21 cellular contexts compared by ENCODE assay signal in the genomic region with DNA sequence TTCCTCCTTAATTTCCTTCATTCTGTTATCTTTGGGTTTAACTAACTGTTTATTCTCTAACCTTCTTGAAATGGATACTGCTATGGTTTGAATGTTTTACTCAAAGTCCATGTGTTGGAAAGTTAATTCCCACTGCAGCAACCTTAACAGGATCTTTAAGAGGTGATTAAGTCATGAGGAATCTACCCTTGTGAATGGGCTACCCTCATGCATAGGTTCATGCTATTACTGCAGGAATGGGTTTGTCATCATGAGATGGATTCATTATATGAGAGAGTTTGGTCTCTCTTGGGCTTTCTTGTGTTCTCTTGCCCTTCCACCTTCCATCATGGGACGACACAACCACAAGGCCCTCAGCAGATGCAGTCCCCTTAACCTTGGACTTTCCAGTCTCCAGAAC.
DNase-seq lines count a peak whose midpoint lies in the region; ATAC-seq and TF ChIP-seq lines count a peak whose summit lies in the region.
"Had no signal": no experiment of that assay in that cellular context is flagged by ENCODE, and none has a peak within 500 bp of the region (broad histone marks: within the 10 kb centered on the region; RNA-seq: fewer than 3 reads in every experiment).

No MANE protein-coding gene starts in this region.

- H3K9me3 ChIP-seq in RWPE2 (ENCODE audit: severe bottlenecking) (no peaks in the 10 kb centered on the region), left ventricle myocardium inferior (replicated peaks) (no peaks in the 10 kb centered on the region), MG63 (no peaks in the 10 kb centered on the region)
- H3K9me3 ChIP-seq: SJCRH30, spleen had no signal

- H3K27me3 ChIP-seq in RWPE2 (ENCODE audit: insufficient read depth, poor library complexity, severe bottlenecking) (no peaks in the 10 kb centered on the region), left ventricle myocardium inferior (ENCODE audit: low read depth) (no peaks in the 10 kb centered on the region), MG63 (no peaks in the 10 kb centered on the region)
- H3K27me3 ChIP-seq: cardiac muscle cell, SJCRH30, spleen had no signal

- DNase-seq in HS-5 (ENCODE audit: low read depth), result peak; percentile 42
- DNase-seq in RWPE2 (ENCODE audit: low spot score), result no peak
- no peak for DNase-seq in epithelial cell of prostate (ENCODE audit: low read depth, low spot score)
- peak; percentile 22 for DNase-seq in non-pigmented ciliary epithelial cell (ENCODE audit: low read depth)
- no peak for DNase-seq in left ventricle myocardium inferior
- no peak for DNase-seq in HuH-7 (ENCODE audit: low spot score)
- no peak for DNase-seq in MG63
- no peak for DNase-seq in NCI-H2081 (lab: John Stamatoyannopoulos, UW)
- DNase-seq: activated CD4-positive, alpha-beta T cell treated with anti-CD3 and anti-CD28 coated beads for 48 hours; DMS79 treated with DMSO at 0.1 percent for 48 hours; H7; KG1; NCI-H1092; NCI-H2081 treated with DMSO at 0.1 percent for 48 hours; NCI-H510A treated with DMSO at 0.1 percent for 48 hours; SJCRH30; spleen; stimulated activated CD4-positive, alpha-beta T cell treated with anti-CD3 and anti-CD28 coated beads, Interleukin-4, amount 100 ng/mL, for 4 hours; stimulated activated naive CD8-positive, alpha-beta T cell treated with anti-CD3 and anti-CD28 coated beads, Interleukin-15, amount 100 ng/mL, for 72 hours; T-helper 1 cell had no signal

- H3K4me1 ChIP-seq in RWPE2 (ENCODE audit: insufficient read depth, poor library complexity, severe bottlenecking) (peaks cover 43% of the 10 kb centered on the region), left ventricle myocardium inferior (no peaks in the 10 kb centered on the region)
- H3K4me1 ChIP-seq: SJCRH30, spleen had no signal

- ATAC-seq in RWPE2 (ENCODE audit: low read depth), result peak; percentile 75
- ATAC-seq: stimulated activated naive CD8-positive, alpha-beta T cell treated with anti-CD3 and anti-CD28 coated beads, Interleukin-15, amount 100 ng/mL, for 72 hours had no signal

- no peaks in the 10 kb centered on the region for H3K36me3 ChIP-seq in RWPE2 (ENCODE audit: low read depth)
- no peaks in the 10 kb centered on the region for H3K36me3 ChIP-seq in left ventricle myocardium inferior
- H3K36me3 ChIP-seq in MG63, result no peaks in the 10 kb centered on the region
- H3K36me3 ChIP-seq: cardiac muscle cell, SJCRH30, spleen had no signal

- H3K27ac ChIP-seq in RWPE2 (ENCODE audit: poor library complexity, severe bottlenecking) (peak overlapping the region; percentile 95), epithelial cell of prostate (peak overlapping the region; percentile 57), left ventricle myocardium inferior (replicated peaks) (no peak overlapping the region)
- H3K27ac ChIP-seq: cardiac muscle cell, SJCRH30, spleen had no signal

- intact Hi-C loops in left ventricle myocardium inferior (cut with micrococcal nuclease), result no loop called here

- no peak overlapping the region for H3K4me3 ChIP-seq in RWPE2 (ENCODE audit: severe bottlenecking)
- H3K4me3 ChIP-seq in left ventricle myocardium inferior, result no peak overlapping the region
- H3K4me3 ChIP-seq in MG63, result no peak overlapping the region
- H3K4me3 ChIP-seq: cardiac muscle cell, SJCRH30, spleen had no signal

- TF ChIP-seq CTCF in RWPE2 (IDR thresholded peaks at IDR 0.05; ENCODE audit: poor library complexity, severe bottlenecking) (no peak), left ventricle myocardium inferior (IDR thresholded peaks at IDR 0.05; ENCODE audit: borderline replicate concordance) (no peak)

Comparison
In these comparisons a context has a peak if more than half of its experiments do, and no peak if none do; other contexts are left out.
1. DNase-seq: peak in HS-5 (single experiment) and non-pigmented ciliary epithelial cell (single experiment); none in RWPE2 (single experiment), epithelial cell of prostate (single experiment), left ventricle myocardium inferior (single experiment), HuH-7 (single experiment), MG63 (single experiment) and NCI-H2081 (0 of 2).